In genomic region chr2:36380624-36381481, GRCh38 we compare ENCODE assay signal across 1 cellular context.
TF ChIP-seq lines count a peak whose summit lies in the region.

No MANE protein-coding gene starts in this region.

TF ChIP-seq in HepG2, 621 proteins besides CTCF, POLR2A, EP300 and RAD21 (continued from another document and continues in another):
- peak; percentile 77 for TF ChIP-seq YEATS4 (CRISPR knock-in tag; IDR thresholded peaks at IDR 0.05; ENCODE audit: borderline replicate concordance)
- TF ChIP-seq SMARCC2 (IDR thresholded peaks at IDR 0.05) = no peak
- TF ChIP-seq ZNF615 (CRISPR knock-in tag; IDR thresholded peaks at IDR 0.05; ENCODE audit: borderline replicate concordance) = peak; percentile 9; the same call in 1 of the 2 replicates
- TF ChIP-seq SMARCE1 (IDR thresholded peaks at IDR 0.05; ENCODE audit: borderline replicate concordance) = no peak
- peak; percentile 44; the same call in 1 of the 2 replicates for TF ChIP-seq ZNF768 (CRISPR knock-in tag; IDR thresholded peaks at IDR 0.05)
- TF ChIP-seq CEBPB (IDR thresholded peaks at IDR 0.05; ENCODE audit: borderline replicate concordance, low read depth, low read length) = no peak
- TF ChIP-seq TBX2 (CRISPR knock-in tag; IDR thresholded peaks at IDR 0.05; ENCODE audit: borderline replicate concordance) = peak; percentile 99
- 0 out of 2 replicates have a peak, but pooled peaks have one; percentile 24 for TF ChIP-seq STAT5B (CRISPR knock-in tag; IDR thresholded peaks at IDR 0.05)
- TF ChIP-seq MLLT10 (CRISPR knock-in tag; IDR thresholded peaks at IDR 0.05) = no peak
- peak; percentile 39; the same call in 1 of the 2 replicates for TF ChIP-seq RELA (CRISPR knock-in tag; IDR thresholded peaks at IDR 0.05)
- TF ChIP-seq IRF1 (CRISPR knock-in tag; IDR thresholded peaks at IDR 0.05; ENCODE audit: low read depth) = no peak
- TF ChIP-seq SNAI1 (CRISPR knock-in tag; IDR thresholded peaks at IDR 0.05; ENCODE audit: borderline replicate concordance) = peak; percentile 49; the same call in 1 of the 2 replicates
- 0 out of 2 replicates have a peak, but pooled peaks have one; percentile 11 for TF ChIP-seq FOXK2 (IDR thresholded peaks at IDR 0.05)
- TF ChIP-seq PTBP1 (IDR thresholded peaks at IDR 0.05; ENCODE audit: low read depth, low read length, poor library complexity, severe bottlenecking) = no peak
- no peak for TF ChIP-seq E2F1 (CRISPR knock-in tag; IDR thresholded peaks at IDR 0.05)
- peak; percentile 57; the same call in 1 of the 2 replicates for TF ChIP-seq ZNF12 (CRISPR knock-in tag; IDR thresholded peaks at IDR 0.05)
- TF ChIP-seq MAFG (CRISPR knock-in tag; IDR thresholded peaks at IDR 0.05) = no peak
- no peak for TF ChIP-seq ZFP62 (CRISPR knock-in tag; IDR thresholded peaks at IDR 0.05)
- TF ChIP-seq SRY (CRISPR knock-in tag; IDR thresholded peaks at IDR 0.05) = no peak
- TF ChIP-seq ZNF350 (CRISPR knock-in tag; IDR thresholded peaks at IDR 0.05; ENCODE audit: borderline replicate concordance, low read depth) = peak; percentile 97
- no peak for TF ChIP-seq GRHL1 (CRISPR knock-in tag; conservative IDR thresholded peaks at IDR 0.05)
- peak; percentile 84; the same call in 1 of the 2 replicates for TF ChIP-seq ZNF136 (CRISPR knock-in tag; IDR thresholded peaks at IDR 0.05; ENCODE audit: low read depth)
- peak; percentile 96 for TF ChIP-seq RARA (CRISPR knock-in tag; IDR thresholded peaks at IDR 0.05)
- TF ChIP-seq PITX1 (CRISPR knock-in tag; IDR thresholded peaks at IDR 0.05) = peak; percentile 97
- TF ChIP-seq ZNF343 (CRISPR knock-in tag; IDR thresholded peaks at IDR 0.05) = peak; percentile 92; the same call in 1 of the 2 replicates
- TF ChIP-seq THAP9 (CRISPR knock-in tag; IDR thresholded peaks at IDR 0.05; ENCODE audit: borderline replicate concordance) = peak; percentile 81; the same call in 1 of the 2 replicates
- no peak for TF ChIP-seq IKZF4 (CRISPR knock-in tag; IDR thresholded peaks at IDR 0.05; ENCODE audit: borderline replicate concordance, low read depth, not compliant biosample characterization)
- TF ChIP-seq HMGA1 (CRISPR knock-in tag; conservative IDR thresholded peaks at IDR 0.05) = no peak
- TF ChIP-seq ZNF234 (CRISPR knock-in tag; conservative IDR thresholded peaks at IDR 0.05) = no peak; the same call in 1 of the 2 replicates
- TF ChIP-seq ZBTB33 (CRISPR knock-in tag; IDR thresholded peaks at IDR 0.05) = peak; percentile 71
- 0 out of 2 replicates have a peak, but pooled peaks have one; percentile 38 for TF ChIP-seq SNAPC4 (CRISPR knock-in tag; IDR thresholded peaks at IDR 0.05)
- TF ChIP-seq ZNF20 (CRISPR knock-in tag; IDR thresholded peaks at IDR 0.05) = no peak
- peak; percentile 58; the same call in 1 of the 2 replicates for TF ChIP-seq ZC3H13 (CRISPR knock-in tag; IDR thresholded peaks at IDR 0.05)
- no peak for TF ChIP-seq MTA3 (CRISPR knock-in tag; IDR thresholded peaks at IDR 0.05)
- TF ChIP-seq TSC22D2 (CRISPR knock-in tag; IDR thresholded peaks at IDR 0.05; ENCODE audit: borderline replicate concordance) = 0 out of 2 replicates have a peak, but pooled peaks have one; percentile 56
- no peak for TF ChIP-seq TAF15 (IDR thresholded peaks at IDR 0.05; ENCODE audit: low read depth, low read length, poor library complexity, severe bottlenecking)
- peak; percentile 98 for TF ChIP-seq ARID5B (CRISPR knock-in tag; IDR thresholded peaks at IDR 0.05)
- TF ChIP-seq ZNF124 (CRISPR knock-in tag; IDR thresholded peaks at IDR 0.05) = peak; percentile 80; the same call in 1 of the 2 replicates
- peak; percentile 75 for TF ChIP-seq MYC (CRISPR knock-in tag; IDR thresholded peaks at IDR 0.05; ENCODE audit: borderline replicate concordance)
- TF ChIP-seq ZNF558 (CRISPR knock-in tag; IDR thresholded peaks at IDR 0.05; ENCODE audit: borderline replicate concordance) = no peak
- peak; percentile 85 for TF ChIP-seq ZNF512 (CRISPR knock-in tag; IDR thresholded peaks at IDR 0.05)
- no peak for TF ChIP-seq ZSCAN30 (CRISPR knock-in tag; IDR thresholded peaks at IDR 0.05)
